ENCODE assay signal across 8 cellular contexts in genomic region chr16:1705688-1706385, GRCh38. TPM values are rescaled to one million over a fixed set of nuclear protein-coding genes. Genes with fewer than 3 reads are reported as not detected.
DNase-seq lines count a peak whose midpoint lies in the region; ATAC-seq and TF ChIP-seq lines count a peak whose summit lies in the region.

Gene MAPK8IP3, plus strand, starts transcription at chr16:1706195. Its CDS starts 145 bp downstream, at chr16:1706340.

- H3K4me1 Mint-ChIP-seq in stimulated activated naive CD8-positive, alpha-beta T cell treated with anti-CD3 and anti-CD28 coated beads, Interleukin-15, amount 100 ng/mL, for 72 hours = peaks cover 37% of the 10 kb centered on the region

- H3K4me2 ChIP-seq in neural cell (ENCODE audit: low read length) = peak within 1 kb of the TSS; percentile 68

- peak within 1 kb of the TSS; percentile 99 for H3K27ac Mint-ChIP-seq in stimulated activated naive CD8-positive, alpha-beta T cell treated with anti-CD3 and anti-CD28 coated beads, Interleukin-15, amount 100 ng/mL, for 72 hours

- POLR2A ChIA-PET in RWPE1 (lab: Yijun Ruan, JAX; ENCODE audit: low non-redundant PET) = interaction anchor here (0.5 to 1.8 kb wide), 8 partner anchors 14 to 64 kb away, joined by 3 to 6 read pairs (median 4); partner anchors contain the start of gene JPT2

- H3K27me3 ChIP-seq in neural cell (ENCODE audit: insufficient read depth, low read depth, low read length) = no peaks in the 10 kb centered on the region

- no peaks in the 10 kb centered on the region for H3K9me2 ChIP-seq in neural cell (ENCODE audit: insufficient read depth, low read length)

- no peaks in the 10 kb centered on the region for H4K20me1 ChIP-seq in neural cell (ENCODE audit: insufficient read depth)

- peak within 1 kb of the TSS; percentile 97 for H3K9ac ChIP-seq in neural cell (ENCODE audit: low read length)

- DNase-seq in ELF-1 (ENCODE audit: low read depth, low spot score) (peak; percentile 98), GOT3 (lab: John Stamatoyannopoulos, UW) (peak; percentile 93), RWPE1 (ENCODE audit: low spot score) (peak; percentile 95), fibroblast of the aortic adventitia (ENCODE audit: low read depth) (peak; percentile 82)
- DNase-seq in activated T-helper 9 cell treated with anti-CD3 and anti-CD28 coated beads, Interleukin-2, amount 50 U/mL, for 16 hours (ENCODE audit: low read depth) = peak; percentile 93
- DNase-seq in stimulated activated naive CD8-positive, alpha-beta T cell treated with anti-CD3 and anti-CD28 coated beads, Interleukin-15, amount 100 ng/mL, for 72 hours = peak; percentile 95 to 99

- CTCF ChIA-PET in RWPE1 (lab: Yijun Ruan, JAX) = interaction anchor here (0.6 to 2.2 kb wide), 17 partner anchors 8 to 360 kb away, joined by 3 to 17 read pairs (median 4); partner anchors contain the start of genes EME2, JPT2 and MRPS34

- peak; percentile 81 for TF ChIP-seq EP300 in neural cell (conservative IDR thresholded peaks at IDR 0.05; ENCODE audit: poor library complexity, severe bottlenecking)

- peaks cover 4% of the 10 kb centered on the region for H3F3A ChIP-seq in neural cell (ENCODE audit: insufficient read depth, low read length, poor library complexity, severe bottlenecking)

- H3K36me3 ChIP-seq in neural cell (ENCODE audit: insufficient read depth, low read length) = no peaks in the 10 kb centered on the region

- H3K9me3 ChIP-seq in neural cell (ENCODE audit: low read length) = no peaks in the 10 kb centered on the region

- peak within 1 kb of the TSS; percentile 93 for H3K27ac ChIP-seq in RWPE1
- peak within 1 kb of the TSS; percentile 96 for H3K27ac ChIP-seq in neural cell (ENCODE audit: low read length)

- H3K4me3 ChIP-seq in fibroblast of the aortic adventitia (ENCODE audit: low read depth, low read length) (peak within 1 kb of the TSS; percentile 98), neural cell (ENCODE audit: low read length) (peak within 1 kb of the TSS; percentile 99)

- peak within 1 kb of the TSS; percentile 73 for H2AFZ ChIP-seq in neural cell (ENCODE audit: low read depth, low read length)

- peak; percentile 90 for ATAC-seq in stimulated activated naive CD8-positive, alpha-beta T cell treated with anti-CD3 and anti-CD28 coated beads, Interleukin-15, amount 100 ng/mL, for 72 hours

- TF ChIP-seq CTCF in LNCAP (IDR thresholded peaks at IDR 0.05) = peak; percentile 95
- peak; percentile 95 for TF ChIP-seq CTCF in RWPE1 (conservative IDR thresholded peaks at IDR 0.05; ENCODE audit: low read depth)
- peak; percentile 57 for TF ChIP-seq CTCF in fibroblast of the aortic adventitia (IDR thresholded peaks at IDR 0.05; ENCODE audit: insufficient read depth, low read length)
- peak; percentile 100 for TF ChIP-seq CTCF in neural cell (IDR thresholded peaks at IDR 0.05; ENCODE audit: poor library complexity, severe bottlenecking)

- H3K9me3 Mint-ChIP-seq in stimulated activated naive CD8-positive, alpha-beta T cell treated with anti-CD3 and anti-CD28 coated beads, Interleukin-15, amount 100 ng/mL, for 72 hours = no peaks in the 10 kb centered on the region

- H3K27me3 Mint-ChIP-seq in stimulated activated naive CD8-positive, alpha-beta T cell treated with anti-CD3 and anti-CD28 coated beads, Interleukin-15, amount 100 ng/mL, for 72 hours = no peaks in the 10 kb centered on the region

- peak; percentile 50 for TF ChIP-seq RAD21 in neural cell (conservative IDR thresholded peaks at IDR 0.05)

- peaks cover 46% of the 10 kb centered on the region for H3K79me2 ChIP-seq in neural cell (replicated peaks; ENCODE audit: insufficient read depth, low read length)

- peak within 1 kb of the TSS; percentile 99 to 100 for H3K4me3 Mint-ChIP-seq in stimulated activated naive CD8-positive, alpha-beta T cell treated with anti-CD3 and anti-CD28 coated beads, Interleukin-15, amount 100 ng/mL, for 72 hours

TF ChIP-seq in neural cell, 6 proteins besides CTCF, POLR2A, EP300 and RAD21:
- peak; percentile 95 for TF ChIP-seq POLR2AphosphoS5 (IDR thresholded peaks at IDR 0.05)
- peak; percentile 57 for TF ChIP-seq SMC3 (conservative IDR thresholded peaks at IDR 0.05; ENCODE audit: poor library complexity)
- TF ChIP-seq REST (IDR thresholded peaks at IDR 0.05; ENCODE audit: borderline replicate concordance) = no peak
- TF ChIP-seq EZH2 (IDR thresholded peaks at IDR 0.05; ENCODE audit: borderline replicate concordance, insufficient read depth, low read length, poor library complexity, severe bottlenecking) = no peak
- peak; percentile 87 for TF ChIP-seq MXI1 (conservative IDR thresholded peaks at IDR 0.05; ENCODE audit: poor library complexity, severe bottlenecking)
- TF ChIP-seq TAF1 (IDR thresholded peaks at IDR 0.05; ENCODE audit: low read depth) = peak; percentile 67

RNA-seq across cellular contexts. Expression of gene MAPK8IP3, which starts in this region (rescaled TPM):
- total RNA-seq in fibroblast of the aortic adventitia (ENCODE audit: low replicate concordance) = 27.3 and 45.8 TPM in 2 replicates
- 51.0 and 68.7 TPM in 2 replicates for polyA plus RNA-seq in neural cell
- 111 and 123 TPM in 2 replicates for polyA minus RNA-seq in neural cell

Comparison
In these comparisons a context has a peak if more than half of its experiments do, and no peak if none do; other contexts are left out.
1. Peak in every context shown above with its lines: DNase-seq, ATAC-seq, H3K4me3 ChIP-seq and H3K27ac ChIP-seq.